Comparison of ENCODE assay signal across 17 cellular contexts in the genomic region with DNA sequence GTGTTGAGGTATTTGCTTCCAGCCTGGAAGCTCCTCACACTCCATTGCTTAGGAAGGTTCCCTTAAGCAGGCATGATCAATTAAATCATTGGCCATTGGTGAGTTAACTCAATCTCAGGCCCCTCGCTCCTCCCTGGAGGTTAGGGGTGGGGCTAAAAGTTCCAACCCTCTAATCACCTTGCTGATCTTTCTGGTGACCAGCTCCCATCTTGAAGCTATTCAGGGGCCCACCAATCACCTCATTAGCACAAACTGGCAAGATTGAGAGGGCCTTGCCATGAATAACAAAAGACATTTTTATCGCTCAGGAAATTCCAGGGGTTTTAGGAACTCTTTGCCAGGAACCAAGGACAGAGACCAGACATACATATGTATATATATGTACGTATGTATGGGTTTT. TPM values are rescaled to one million over a fixed set of nuclear protein-coding genes. Genes with fewer than 3 reads are reported as not detected.
A peak's percentile ranks its signal among the peaks of the same experiment; 100 is the strongest.
DNase-seq lines count a peak whose midpoint lies in the region; ATAC-seq and TF ChIP-seq lines count a peak whose summit lies in the region.
"Had no signal": no experiment of that assay in that cellular context is flagged by ENCODE, and none has a peak within 500 bp of the region (broad histone marks: within the 10 kb centered on the region; RNA-seq: fewer than 3 reads in every experiment).

No MANE protein-coding gene starts in this region.

- no peaks in the 10 kb centered on the region for H3K27me3 Mint-ChIP-seq in GM23338 (ENCODE audit: insufficient read depth, low read depth, poor library complexity)
- no peaks in the 10 kb centered on the region for H3K27me3 Mint-ChIP-seq in endodermal cell (ENCODE audit: insufficient read depth)
- H3K27me3 Mint-ChIP-seq: CD4-positive, alpha-beta T cell had no signal

- peaks cover 42% of the 10 kb centered on the region for H3K36me3 Mint-ChIP-seq in GM23338 (ENCODE audit: low read depth)
- H3K36me3 Mint-ChIP-seq in endodermal cell (ENCODE audit: low read depth) = peaks cover 50% of the 10 kb centered on the region

- no peaks in the 10 kb centered on the region for H3K27me3 ChIP-seq in GM23338 (ENCODE audit: insufficient read depth)
- H3K27me3 ChIP-seq in HUES64 (ENCODE audit: insufficient read depth, low read length) = no peaks in the 10 kb centered on the region
- H3K27me3 ChIP-seq in endodermal cell (ENCODE audit: control insufficient read depth, insufficient read depth, low read length, poor library complexity, severe bottlenecking) = no peaks in the 10 kb centered on the region
- H3K27me3 ChIP-seq in iPS-20b (ENCODE audit: insufficient read depth, low read length) = no peaks in the 10 kb centered on the region

- H3K9me2 ChIP-seq in GM23338 (ENCODE audit: insufficient read depth) = 0 out of 2 replicates have a peak, but pooled peaks cover 9% of the 10 kb centered on the region

- H3K27ac Mint-ChIP-seq in GM23338 (peak overlapping the region; percentile 88), endodermal cell (peak overlapping the region; percentile 55)
- H3K27ac Mint-ChIP-seq: CD4-positive, alpha-beta T cell; HFFc6 had no signal

- H3K4me3 Mint-ChIP-seq in GM23338 (no peak overlapping the region), endodermal cell (no peak overlapping the region)
- H3K4me3 Mint-ChIP-seq: CD4-positive, alpha-beta T cell; HFFc6 had no signal

- no peaks in the 10 kb centered on the region for H3F3A ChIP-seq in GM23338 (replicated peaks; ENCODE audit: low read depth)

- peak; percentile 89 for ATAC-seq in GM23338
- ATAC-seq: A549, HCT116 had no signal

- 0 out of 2 replicates have a peak, but pooled peaks cover 5% of the 10 kb centered on the region for H3K9me3 ChIP-seq in HUES64 (ENCODE audit: insufficient read depth, low read depth, low read length)
- no peaks in the 10 kb centered on the region for H3K9me3 ChIP-seq in endodermal cell (ENCODE audit: control insufficient read depth, low read length)
- H3K9me3 ChIP-seq in iPS-20b (ENCODE audit: insufficient read depth, low read depth, low read length) = peaks cover 4% of the 10 kb centered on the region; the same call in 1 of the 2 replicates
- H3K9me3 ChIP-seq: A549, Caco-2 had no signal

- H3K4me3 ChIP-seq in GM23338 = no peak overlapping the region
- H3K4me3 ChIP-seq in HUES64 (ENCODE audit: low read length) = no peak overlapping the region
- no peak overlapping the region for H3K4me3 ChIP-seq in endodermal cell (ENCODE audit: low read length)
- H3K4me3 ChIP-seq in iPS-20b (ENCODE audit: low read length) = no peak overlapping the region
- H3K4me3 ChIP-seq in coronary artery = no peak overlapping the region
- H3K4me3 ChIP-seq: A549 had no signal

- peaks cover 11% of the 10 kb centered on the region for H3K36me3 ChIP-seq in GM23338 (ENCODE audit: insufficient read depth)
- H3K36me3 ChIP-seq in HUES64 (ENCODE audit: insufficient read depth, low read length) = peaks cover 40% of the 10 kb centered on the region
- peaks cover 27% of the 10 kb centered on the region for H3K36me3 ChIP-seq in endodermal cell (ENCODE audit: control insufficient read depth, insufficient read depth, low read length)
- H3K36me3 ChIP-seq in iPS-20b (ENCODE audit: insufficient read depth, low read depth, low read length) = peaks cover 32% of the 10 kb centered on the region

- no peaks in the 10 kb centered on the region for H3K79me2 ChIP-seq in GM23338 (replicated peaks; ENCODE audit: insufficient read depth)

- H3K4me1 Mint-ChIP-seq in GM23338 = peaks cover 13% of the 10 kb centered on the region
- no peaks in the 10 kb centered on the region for H3K4me1 Mint-ChIP-seq in endodermal cell

- no peaks in the 10 kb centered on the region for H4K20me1 ChIP-seq in GM23338 (replicated peaks; ENCODE audit: insufficient read depth)

- H3K4me1 ChIP-seq in GM23338 (ENCODE audit: insufficient read depth) (no peaks in the 10 kb centered on the region; the same call in 1 of the 2 replicates), HUES64 (ENCODE audit: insufficient read depth, low read length) (no peaks in the 10 kb centered on the region; the same call in 1 of the 2 replicates), endodermal cell (ENCODE audit: control insufficient read depth, insufficient read depth, low read length) (no peaks in the 10 kb centered on the region), iPS-20b (ENCODE audit: insufficient read depth, low read length) (peaks cover 5% of the 10 kb centered on the region; the same call in 1 of the 2 replicates)
- H3K4me1 ChIP-seq: A549, Caco-2 had no signal

- 79% methylated on average over 2 of the region's 3 CpGs for WGBS in HUES64
- WGBS in endodermal cell (ENCODE audit: insufficient coverage in 1 of 2, insufficient read length in 1 of 2), 2 experiments = 80 to 100% methylated on average over 1 to 2 of the region's 3 CpGs

- 0 out of 2 replicates have a peak overlapping the region, but pooled peaks have one; percentile 45 for H3K27ac ChIP-seq in GM23338 (ENCODE audit: low read depth)
- H3K27ac ChIP-seq in HUES64 (ENCODE audit: low read depth, low read length) = peak overlapping the region; percentile 30; the same call in 1 of the 2 replicates
- H3K27ac ChIP-seq in endodermal cell (ENCODE audit: low read depth, low read length) = no peak overlapping the region
- H3K27ac ChIP-seq in iPS-20b (ENCODE audit: low read length) = peak overlapping the region; percentile 16
- no peak overlapping the region for H3K27ac ChIP-seq in coronary artery
- H3K27ac ChIP-seq: 22Rv1, A549, C4-2B had no signal

- H3K9ac ChIP-seq in HUES64 (ENCODE audit: low read depth, low read length) = no peak overlapping the region
- H3K9ac ChIP-seq in endodermal cell (ENCODE audit: extremely low read depth, low read length, poor library complexity, severe bottlenecking) = no peak overlapping the region
- no peak overlapping the region for H3K9ac ChIP-seq in iPS-20b (ENCODE audit: low read depth, low read length)

- H3K4me2 ChIP-seq in GM23338 = no peak overlapping the region
- H3K4me2 ChIP-seq: A549 had no signal

- H3K9me3 Mint-ChIP-seq in GM23338 (no peaks in the 10 kb centered on the region), endodermal cell (peaks cover 3% of the 10 kb centered on the region)
- H3K9me3 Mint-ChIP-seq: CD4-positive, alpha-beta T cell; HFFc6 had no signal

- TF ChIP-seq CTCF in GM23338 (conservative IDR thresholded peaks at IDR 0.05; ENCODE audit: low read depth in 2 of 2) = no peak
- no peak for TF ChIP-seq CTCF in endodermal cell (conservative IDR thresholded peaks at IDR 0.05)
- no peak for TF ChIP-seq CTCF in coronary artery (IDR thresholded peaks at IDR 0.05)

- peak; percentile 81 for DNase-seq in GM23338 (ENCODE audit: low spot score)
- DNase-seq in endodermal cell = peak; percentile 67
- no peak for DNase-seq in NCI-H526 treated with DMSO at 0.1 percent for 48 hours (lab: John Stamatoyannopoulos, UW)
- DNase-seq in coronary artery (ENCODE audit: low spot score) = no peak
- no peak for DNase-seq in NCI-H187 (lab: John Stamatoyannopoulos, UW)
- DNase-seq in NCI-H2081 (lab: John Stamatoyannopoulos, UW) = no peak
- DNase-seq: AML-193; Caco-2; CD4-positive, alpha-beta T cell; GOT3; HFFc6 had no signal

- no peak overlapping the region for H2AFZ ChIP-seq in GM23338

TF ChIP-seq in GM23338, 12 proteins besides CTCF, POLR2A, EP300 and RAD21 (continues in another document):
- TF ChIP-seq EZH2phosphoT487 (IDR thresholded peaks at IDR 0.05; ENCODE audit: unreplicated experiment) (no peak), EZH2 (IDR thresholded peaks at IDR 0.05; ENCODE audit: low read depth, unreplicated experiment) (no peak), NANOG (IDR thresholded peaks at IDR 0.05; ENCODE audit: borderline replicate concordance) (peak; percentile 47; the same call in 1 of the 2 replicates), ZNF331 (CRISPR knock-in tag; IDR thresholded peaks at IDR 0.05; ENCODE audit: low read depth) (no peak), ZNF114 (CRISPR knock-in tag; IDR thresholded peaks at IDR 0.05) (no peak), CREB1 (CRISPR knock-in tag; IDR thresholded peaks at IDR 0.05; ENCODE audit: low read depth) (0 out of 2 replicates have a peak, but pooled peaks have one; percentile 19), POLR2AphosphoS5 (IDR thresholded peaks at IDR 0.05; ENCODE audit: low read depth) (no peak)
- TF ChIP-seq, protein P1, sequence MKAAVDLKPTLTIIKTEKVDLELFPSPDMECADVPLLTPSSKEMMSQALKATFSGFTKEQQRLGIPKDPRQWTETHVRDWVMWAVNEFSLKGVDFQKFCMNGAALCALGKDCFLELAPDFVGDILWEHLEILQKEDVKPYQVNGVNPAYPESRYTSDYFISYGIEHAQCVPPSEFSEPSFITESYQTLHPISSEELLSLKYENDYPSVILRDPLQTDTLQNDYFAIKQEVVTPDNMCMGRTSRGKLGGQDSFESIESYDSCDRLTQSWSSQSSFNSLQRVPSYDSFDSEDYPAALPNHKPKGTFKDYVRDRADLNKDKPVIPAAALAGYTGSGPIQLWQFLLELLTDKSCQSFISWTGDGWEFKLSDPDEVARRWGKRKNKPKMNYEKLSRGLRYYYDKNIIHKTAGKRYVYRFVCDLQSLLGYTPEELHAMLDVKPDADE (IDR thresholded peaks at IDR 0.05) = no peak

RNA-seq across cellular contexts. Expression of a gene that starts 58.4 kb away (rescaled TPM):
- 36.6 and 37.9 TPM in 2 replicates for total RNA-seq in GM23338 (2014; rRNA removed; shearing (Covaris generic))
- 19.1 and 21.9 TPM in 2 replicates for polyA plus RNA-seq in GM23338 (2016; fragmentation: Nextera tagmentation; extraction: Ambion mirVana)
- polyA plus RNA-seq in HUES64 (2013, experiment 1 of 2) = 20.3 TPM
- 26.6 TPM for polyA plus RNA-seq in HUES64 (2013, experiment 2 of 2)
- total RNA-seq in endodermal cell = 10 to 100 TPM; 30.2 to 41.7 TPM
- 36.3 TPM for polyA plus RNA-seq in endodermal cell (2013, experiment 1 of 2)
- 30.4 TPM for polyA plus RNA-seq in endodermal cell (2013, experiment 2 of 2)

Comparison
In these comparisons a context has a peak if more than half of its experiments do, and no peak if none do; other contexts are left out.
1. DNase-seq: peak in GM23338 (single experiment) and endodermal cell (single experiment); none in NCI-H526 treated with DMSO at 0.1 percent for 48 hours (single experiment), coronary artery (single experiment), NCI-H187 (0 of 2) and NCI-H2081 (0 of 2).
2. H3K27ac ChIP-seq: peak in GM23338 (single experiment), HUES64 (single experiment) and iPS-20b (single experiment); none in endodermal cell (single experiment) and coronary artery (0 of 2).